In the genomic region with DNA sequence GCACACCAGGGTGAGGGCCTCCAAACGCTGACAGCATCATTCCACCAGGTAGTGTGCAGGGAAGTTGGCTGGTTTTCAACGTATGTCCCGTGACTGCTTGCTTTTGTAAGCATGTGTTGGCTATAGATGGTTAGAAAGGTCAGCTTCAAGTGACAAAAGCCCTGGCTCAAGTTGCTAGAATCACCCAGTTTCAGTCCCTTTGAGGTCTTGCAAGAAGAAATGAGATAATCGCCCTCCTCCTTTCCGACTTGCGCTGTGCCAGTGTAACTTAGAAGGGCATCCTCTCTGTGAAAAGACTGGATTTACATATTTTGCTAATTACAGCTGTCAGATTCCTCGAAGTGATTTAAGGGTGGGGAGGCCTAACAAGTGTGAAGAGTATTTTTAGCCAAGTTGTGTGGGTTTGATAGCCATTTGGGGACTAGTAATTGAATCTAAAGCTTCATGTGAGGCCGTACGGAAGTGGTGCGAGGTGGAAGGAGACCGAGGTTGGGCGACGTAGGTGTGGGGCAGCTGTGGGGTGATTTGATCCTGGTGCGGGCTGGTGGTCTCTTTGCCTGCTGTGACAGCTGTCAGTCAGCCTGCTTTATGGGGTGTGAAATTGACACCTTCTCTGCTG, we compare ENCODE assay signal across 22 cellular contexts.
A peak's percentile ranks its signal among the peaks of the same experiment; 100 is the strongest.
DNase-seq lines count a peak whose midpoint lies in the region; ATAC-seq and TF ChIP-seq lines count a peak whose summit lies in the region.
"Had no signal": no experiment of that assay in that cellular context is flagged by ENCODE, and none has a peak within 500 bp of the region (broad histone marks: within the 10 kb centered on the region; RNA-seq: fewer than 3 reads in every experiment).

No MANE protein-coding gene starts in this region.

- H3K9ac ChIP-seq in Karpas-422 (ENCODE audit: low read length) (no peak overlapping the region), neuronal stem cell (ENCODE audit: low read depth, low read length, poor library complexity) (peak overlapping the region; percentile 44)
- H3K9ac ChIP-seq: KMS-11 had no signal

- H3K27ac ChIP-seq in Karpas-422 (ENCODE audit: low read length) (no peak overlapping the region), neuronal stem cell (replicated peaks; ENCODE audit: low read length) (no peak overlapping the region)
- H3K27ac ChIP-seq: 22Rv1, C4-2B, esophagus muscularis mucosa, heart right ventricle, HL-60, KMS-11, PC-9, spleen, VCaP had no signal

- no peak overlapping the region for H2AK5ac ChIP-seq in neuronal stem cell (ENCODE audit: low read depth, low read length)

- no peak overlapping the region for H3K14ac ChIP-seq in neuronal stem cell (ENCODE audit: low read length)

- H2BK12ac ChIP-seq in neuronal stem cell (ENCODE audit: low read length) = no peak overlapping the region

- no peak for TF ChIP-seq CTCF in GM10248 (IDR thresholded peaks at IDR 0.05; ENCODE audit: control extremely low read depth, extremely low read depth, low read depth, missing control alignments)

- H3K4me3 ChIP-seq in Karpas-422 (ENCODE audit: low read length) (no peak overlapping the region), neuronal stem cell (ENCODE audit: low read length in 2 of 2) (no peak overlapping the region)
- H3K4me3 ChIP-seq: esophagus muscularis mucosa, heart right ventricle, PC-9, spleen had no signal

- H3K4me2 ChIP-seq in Karpas-422 (ENCODE audit: low read depth, low read length, poor library complexity, severe bottlenecking) (no peak overlapping the region), neuronal stem cell (ENCODE audit: insufficient read depth, low read length, poor library complexity, severe bottlenecking) (no peak overlapping the region)
- H3K4me2 ChIP-seq: KMS-11, PC-9 had no signal

- H4K8ac ChIP-seq in neuronal stem cell (ENCODE audit: low read depth, low read length) = no peak overlapping the region

- no CpG with 5 or more reads among the region's 14 CpGs for WGBS in neuronal stem cell (ENCODE audit: extremely low coverage in 2 of 2, insufficient read length in 2 of 2, insufficient replicate concordance in 1 of 2), 2 donors

- H4K91ac ChIP-seq in neuronal stem cell (ENCODE audit: low read depth, low read length, poor library complexity) = no peak overlapping the region

- no peaks in the 10 kb centered on the region for H3K36me3 ChIP-seq in Karpas-422 (ENCODE audit: insufficient read depth, low read length)
- no peaks in the 10 kb centered on the region for H3K36me3 ChIP-seq in neuronal stem cell (replicated peaks in 1 of 2; ENCODE audit: control insufficient read depth in 2 of 2, insufficient read depth in 2 of 2, low read length in 2 of 2)
- H3K36me3 ChIP-seq: esophagus muscularis mucosa, heart right ventricle, spleen had no signal

- H2AFZ ChIP-seq in Karpas-422 (ENCODE audit: low read length) (no peak overlapping the region), neuronal stem cell (ENCODE audit: low read length) (no peak overlapping the region)
- H2AFZ ChIP-seq: PC-9 had no signal

- no peaks in the 10 kb centered on the region for H3K79me2 ChIP-seq in Karpas-422 (ENCODE audit: low read length)

- DNase-seq in NCI-H2029 (lab: John Stamatoyannopoulos, UW) = peak; percentile 28
- DNase-seq in NCI-H2029 treated with DMSO at 0.1 percent for 48 hours (lab: John Stamatoyannopoulos, UW) = no peak
- peak; percentile 80 for DNase-seq in Karpas-422
- no peak for DNase-seq in neuronal stem cell (ENCODE audit: low spot score)
- no peak for DNase-seq in GM10248 (ENCODE audit: extremely low spot score)
- DNase-seq in effector CD8-positive, alpha-beta T cell (lab: John Stamatoyannopoulos, UW) = no peak
- DNase-seq: activated CD8-positive, alpha-beta memory T cell treated with anti-CD3 and anti-CD28 coated beads for 24 hours; activated effector memory CD4-positive, alpha-beta T cell treated with anti-CD3 and anti-CD28 coated beads, Interleukin-2, amount 50 U/mL, for 16 hours; heart right ventricle; kidney; NCI-H1417 treated with DMSO at 0.1 percent for 48 hours; NCI-H510A treated with DMSO at 0.1 percent for 48 hours; PC-9; spleen had no signal

- no peak overlapping the region for H3K23ac ChIP-seq in neuronal stem cell (ENCODE audit: low read depth, low read length, poor library complexity)

- no peak overlapping the region for H2BK120ac ChIP-seq in neuronal stem cell (ENCODE audit: low read depth, low read length)

- peaks cover 2% of the 10 kb centered on the region; the same call in 1 of the 2 replicates for H3K27me3 ChIP-seq in Karpas-422 (ENCODE audit: low read length)
- H3K27me3 ChIP-seq in neuronal stem cell (ENCODE audit: control insufficient read depth in 3 of 3, insufficient read depth in 3 of 3, low read depth in 1 of 3, low read length in 3 of 3) = no peaks in the 10 kb centered on the region
- H3K27me3 ChIP-seq: esophagus muscularis mucosa, heart right ventricle, spleen had no signal

- H3K4me1 ChIP-seq in Karpas-422 (ENCODE audit: low read length) = peaks cover 14% of the 10 kb centered on the region
- H3K4me1 ChIP-seq in neuronal stem cell (ENCODE audit: control insufficient read depth in 2 of 2, insufficient read depth in 1 of 2, low read depth in 1 of 2, low read length in 2 of 2) = peaks cover 3 to 10% of the 10 kb centered on the region in 2 donors

- H3K4ac ChIP-seq in neuronal stem cell (ENCODE audit: low read length) = no peak overlapping the region

- no peaks in the 10 kb centered on the region for H3K9me2 ChIP-seq in Karpas-422 (replicated peaks; ENCODE audit: insufficient read depth, low read length)

- POLR2A ChIA-PET in GM10248 (lab: Yijun Ruan, JAX) = no interaction called here

- no peak overlapping the region for H2BK15ac ChIP-seq in neuronal stem cell (ENCODE audit: low read length)

- H2BK5ac ChIP-seq in neuronal stem cell (ENCODE audit: low read length) = no peak overlapping the region

- H4K20me1 ChIP-seq in Karpas-422 (ENCODE audit: insufficient read depth, low read depth, low read length) = peaks cover 3% of the 10 kb centered on the region

- H3K9me3 ChIP-seq in Karpas-422 (ENCODE audit: low read length) (no peaks in the 10 kb centered on the region), neuronal stem cell (replicated peaks in 1 of 2; ENCODE audit: control insufficient read depth in 2 of 2, insufficient read depth in 1 of 2, low read depth in 1 of 2, low read length in 2 of 2) (peaks cover 4 to 5% of the 10 kb centered on the region in 2 donors)

- no peak overlapping the region for H3K18ac ChIP-seq in neuronal stem cell (ENCODE audit: low read length)

- H3K79me1 ChIP-seq in neuronal stem cell (ENCODE audit: low read depth, low read length) = peaks cover 2% of the 10 kb centered on the region

- ATAC-seq in GM19468 (IDR thresholded peaks at IDR 0.05; ENCODE audit: extremely low read depth, unreplicated experiment) = peak; percentile 44
- no peak for ATAC-seq in HG03280 (IDR thresholded peaks at IDR 0.05; ENCODE audit: unreplicated experiment)

- CTCF ChIA-PET in GM10248 (lab: Yijun Ruan, JAX) = interaction anchor here (1.3 kb wide), 1 partner anchor 11 kb away, joined by 4 read pairs; no protein-coding TSS in a partner anchor

Comparison
In these comparisons a context has a peak if more than half of its experiments do, and no peak if none do; other contexts are left out.
1. DNase-seq: peak in NCI-H2029 (single experiment) and Karpas-422 (single experiment); none in NCI-H2029 treated with DMSO at 0.1 percent for 48 hours (single experiment), neuronal stem cell (single experiment), GM10248 (single experiment) and effector CD8-positive, alpha-beta T cell (single experiment).